ENCODE assay signal across 20 cellular contexts in the genomic region with DNA sequence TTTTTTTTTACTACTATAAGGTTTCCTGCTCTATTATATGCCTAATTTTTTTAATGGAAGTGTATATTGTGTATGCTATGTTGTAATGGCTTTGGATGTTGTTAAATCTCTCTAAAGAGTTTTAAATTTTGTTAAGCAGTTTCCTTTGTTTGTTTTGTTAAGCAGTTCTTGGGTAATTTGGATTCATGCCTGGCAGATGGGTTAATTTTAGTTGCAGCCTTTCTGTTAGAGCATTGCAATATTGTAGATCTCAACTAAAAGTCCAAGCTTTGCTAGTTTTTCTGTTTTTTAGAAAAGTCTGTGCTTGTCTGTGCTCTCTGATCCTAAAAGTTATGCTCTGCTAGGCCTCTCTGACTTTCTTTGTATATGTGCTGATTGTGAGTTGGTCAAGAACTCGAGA.
DNase-seq lines count a peak whose midpoint lies in the region; ATAC-seq and TF ChIP-seq lines count a peak whose summit lies in the region.
"Had no signal": no experiment of that assay in that cellular context is flagged by ENCODE, and none has a peak within 500 bp of the region (broad histone marks: within the 10 kb centered on the region; RNA-seq: fewer than 3 reads in every experiment).

No MANE protein-coding gene starts in this region.

- no peaks in the 10 kb centered on the region for H3K4me1 ChIP-seq in adrenal gland (replicated peaks in 1 of 2)
- H3K4me1 ChIP-seq: BE2C, esophagus squamous epithelium, prostate gland, spleen, uterus had no signal

- H3K4me3 ChIP-seq in choroid plexus epithelial cell (ENCODE audit: low read depth, low read length) (no peak overlapping the region), adrenal gland (no peak overlapping the region)
- H3K4me3 ChIP-seq: esophagus squamous epithelium, prostate gland, spleen, uterus had no signal

- intact Hi-C loops in adrenal gland (cut with DNase I) = no loop called here

- H3K27me3 ChIP-seq in adrenal gland = no peaks in the 10 kb centered on the region
- H3K27me3 ChIP-seq: BE2C, esophagus squamous epithelium, spleen, uterus had no signal

- ATAC-seq in GM19452 (IDR thresholded peaks at IDR 0.05; ENCODE audit: unreplicated experiment) = no peak
- ATAC-seq: activated naive CD8-positive, alpha-beta T cell treated with anti-CD3 and anti-CD28 coated beads, Interleukin-2, amount 50 U/mL, for 24 hours had no signal

- 44 to 53% (median 47%) methylated on average over 1 of the region's 1 CpG for WGBS in adrenal gland, 4 donors

- H3K27ac ChIP-seq in adrenal gland = no peak overlapping the region
- H3K27ac ChIP-seq: esophagus squamous epithelium, prostate gland, spleen, uterus had no signal

- no peaks in the 10 kb centered on the region for H3K9me3 ChIP-seq in adrenal gland (replicated peaks in 1 of 3)
- H3K9me3 ChIP-seq: BE2C, esophagus squamous epithelium, prostate gland, uterus had no signal

- no peak for TF ChIP-seq POLR2A in adrenal gland (IDR thresholded peaks at IDR 0.05)

- DNase-seq in Ammon's horn (ENCODE audit: low spot score) (peak; percentile 4), LHCN-M2 (ENCODE audit: low read depth) (peak; percentile 17), choroid plexus epithelial cell (ENCODE audit: low read depth) (peak; percentile 88), iris pigment epithelial cell (ENCODE audit: low read depth) (peak; percentile 89), adrenal gland (no peak)
- no peak for DNase-seq in activated CD4-positive, alpha-beta T cell treated with anti-CD3 and anti-CD28 coated beads for 1 hour
- DNase-seq: activated B cell treated with CpG ODN at 0.5 μM for 24 hours; activated naive CD8-positive, alpha-beta T cell treated with anti-CD3 and anti-CD28 coated beads, Interleukin-2, amount 50 U/mL, for 24 hours; BE2C; effector CD4-positive, alpha-beta T cell; esophagus squamous epithelium; Kasumi-1; kidney glomerular epithelial cell; NCI-H1417 treated with DMSO at 0.1 percent for 48 hours; NCI-H524; nephron progenitor cell; spleen; uterus had no signal

- no peaks in the 10 kb centered on the region for H3K36me3 ChIP-seq in adrenal gland (replicated peaks in 1 of 2)
- H3K36me3 ChIP-seq: BE2C, esophagus squamous epithelium, prostate gland, spleen, uterus had no signal

- TF ChIP-seq CTCF in choroid plexus epithelial cell (conservative IDR thresholded peaks at IDR 0.05; ENCODE audit: low read depth, low read length) (no peak), adrenal gland (IDR thresholded peaks at IDR 0.05) (no peak)

Comparison
In these comparisons a context has a peak if more than half of its experiments do, and no peak if none do; other contexts are left out.
1. DNase-seq: peak in Ammon's horn (single experiment), LHCN-M2 (single experiment), choroid plexus epithelial cell (single experiment) and iris pigment epithelial cell (single experiment); none in activated CD4-positive, alpha-beta T cell treated with anti-CD3 and anti-CD28 coated beads for 1 hour (single experiment) and adrenal gland (0 of 7).